10 cellular contexts compared by ENCODE assay signal in genomic region chr5:107869459-107870115, GRCh38.
A peak's percentile ranks its signal among the peaks of the same experiment; 100 is the strongest.
DNase-seq lines count a peak whose midpoint lies in the region; ATAC-seq and TF ChIP-seq lines count a peak whose summit lies in the region.
"Had no signal": no experiment of that assay in that cellular context is flagged by ENCODE, and none has a peak within 500 bp of the region (broad histone marks: within the 10 kb centered on the region; RNA-seq: fewer than 3 reads in every experiment).

No MANE protein-coding gene starts in this region.

- 72% methylated on average over 4 of the region's 4 CpGs for WGBS in mammary epithelial cell (ENCODE audit: low coverage, missing lambda C conversion rate)

- H3K27ac ChIP-seq in mammary epithelial cell (ENCODE audit: insufficient read depth, low read depth, low read length), result no peak overlapping the region

- in situ Hi-C loops in mammary epithelial cell (cut with MboI; ENCODE audit: low sequenced_read_pairs in 2 of 2), result no loop called here

- ATAC-seq in left colon (peak; percentile 99), GM21381 (IDR thresholded peaks at IDR 0.05; ENCODE audit: unreplicated experiment) (no peak), left lobe of liver (no peak), GM21360 (IDR thresholded peaks at IDR 0.05; ENCODE audit: unreplicated experiment) (no peak)
- ATAC-seq in activated CD8-positive, alpha-beta T cell treated with anti-CD3 and anti-CD28 coated beads for 36 hours, result no peak
- ATAC-seq: left ventricle myocardium superior had no signal

- no peak overlapping the region for H3K9ac ChIP-seq in mammary epithelial cell (ENCODE audit: insufficient read depth, low read length)

- H3K27me3 ChIP-seq in mammary epithelial cell (ENCODE audit: insufficient read depth, low read length), result no peaks in the 10 kb centered on the region

- no peak for TF ChIP-seq EP300 in Ishikawa (IDR thresholded peaks at IDR 0.05; ENCODE audit: borderline replicate concordance)

- TF ChIP-seq RAD21 in Ishikawa (IDR thresholded peaks at IDR 0.05; ENCODE audit: low read depth), result no peak

- H2AFZ ChIP-seq in mammary epithelial cell (ENCODE audit: low read depth, low read length), result peak overlapping the region; percentile 88

- H3K4me3 Mint-ChIP-seq in activated CD8-positive, alpha-beta T cell treated with anti-CD3 and anti-CD28 coated beads for 36 hours, result no peak overlapping the region

- no peaks in the 10 kb centered on the region for H3K36me3 ChIP-seq in mammary epithelial cell (ENCODE audit: insufficient read depth, low read length)

- no peaks in the 10 kb centered on the region for H3K9me3 Mint-ChIP-seq in activated CD8-positive, alpha-beta T cell treated with anti-CD3 and anti-CD28 coated beads for 36 hours

- H3K36me3 Mint-ChIP-seq in activated CD8-positive, alpha-beta T cell treated with anti-CD3 and anti-CD28 coated beads for 36 hours (ENCODE audit: low read depth), result no peaks in the 10 kb centered on the region

- H3K4me1 ChIP-seq in mammary epithelial cell (ENCODE audit: insufficient read depth, low read length), result peaks cover 19% of the 10 kb centered on the region

- H3K79me2 ChIP-seq in mammary epithelial cell (ENCODE audit: insufficient read depth, low read length), result no peaks in the 10 kb centered on the region

- no peaks in the 10 kb centered on the region for H4K20me1 ChIP-seq in mammary epithelial cell (ENCODE audit: insufficient read depth, low read length)

- intact Hi-C loops in mammary epithelial cell (cut with micrococcal nuclease) (no loop called here), left colon (cut with DNase I, micrococcal nuclease) (no loop called here)
- intact Hi-C loops in activated CD8-positive, alpha-beta T cell treated with anti-CD3 and anti-CD28 coated beads for 36 hours (cut with micrococcal nuclease), result no loop called here

- no TSS peak for BruUV-seq in mammary epithelial cell (replicated peaks; lab: Mats Ljungman, UMichigan)

- peak overlapping the region; percentile 52 for H3K4me2 ChIP-seq in mammary epithelial cell (ENCODE audit: insufficient read depth, low read depth, low read length)

- DNase-seq in AG08396 (ENCODE audit: low spot score) (peak; percentile 43), mammary epithelial cell (peak; percentile 68), left colon (no peak), left lobe of liver (ENCODE audit: low spot score) (no peak)
- no peak for DNase-seq in activated CD8-positive, alpha-beta T cell treated with anti-CD3 and anti-CD28 coated beads for 36 hours
- DNase-seq: activated T-cell treated with anti-CD3 and anti-CD28 coated beads for 4 hours, left ventricle myocardium superior had no signal

- H3K27ac Mint-ChIP-seq in activated CD8-positive, alpha-beta T cell treated with anti-CD3 and anti-CD28 coated beads for 36 hours, result no peak overlapping the region

- dilution Hi-C loops in mammary epithelial cell (cut with HindIII; ENCODE audit: low sequenced_read_pairs), result no loop called here

- H3K4me3 ChIP-seq in mammary epithelial cell (replicated peaks in 1 of 3; ENCODE audit: insufficient read depth in 1 of 3, low read depth in 2 of 3, low read length in 3 of 3), result no peak overlapping the region

- no peaks in the 10 kb centered on the region for H3K27me3 Mint-ChIP-seq in activated CD8-positive, alpha-beta T cell treated with anti-CD3 and anti-CD28 coated beads for 36 hours

- H3K9me3 ChIP-seq in mammary epithelial cell (replicated peaks; ENCODE audit: insufficient read depth, low read length), result no peaks in the 10 kb centered on the region

- CTCF ChIA-PET in mammary epithelial cell (lab: Charles Lee; ENCODE audit: low non-redundant PET), result no interaction called here
- CTCF ChIA-PET in activated CD8-positive, alpha-beta T cell treated with anti-CD3 and anti-CD28 coated beads for 36 hours (lab: Charles Lee), result no interaction called here

- H3K4me1 Mint-ChIP-seq in activated CD8-positive, alpha-beta T cell treated with anti-CD3 and anti-CD28 coated beads for 36 hours (ENCODE audit: low read depth), result no peaks in the 10 kb centered on the region

- POLR2A ChIA-PET in activated CD8-positive, alpha-beta T cell treated with anti-CD3 and anti-CD28 coated beads for 36 hours (lab: Charles Lee), result no interaction called here

- TF ChIP-seq CTCF in mammary epithelial cell (conservative IDR thresholded peaks at IDR 0.05 in 1 of 2, IDR thresholded peaks at IDR 0.05 in 1 of 2; ENCODE audit: extremely low read depth in 1 of 2, insufficient read depth in 1 of 2, low read depth in 1 of 2, low read length in 2 of 2), result no peak
- TF ChIP-seq CTCF in activated CD8-positive, alpha-beta T cell treated with anti-CD3 and anti-CD28 coated beads for 36 hours (IDR thresholded peaks at IDR 0.05), result no peak

TF ChIP-seq in Ishikawa, 13 proteins besides CTCF, POLR2A, EP300 and RAD21:
- TF ChIP-seq TEAD4 (IDR thresholded peaks at IDR 0.05) (0 out of 2 replicates have a peak, but pooled peaks have one; percentile 16), CREB1 (IDR thresholded peaks at IDR 0.05; ENCODE audit: low read depth) (no peak)

Comparison
In these comparisons a context has a peak if more than half of its experiments do, and no peak if none do; other contexts are left out.
1. DNase-seq: peak in AG08396 (single experiment) and mammary epithelial cell (single experiment); none in left colon (0 of 2), left lobe of liver (single experiment) and activated CD8-positive, alpha-beta T cell treated with anti-CD3 and anti-CD28 coated beads for 36 hours (single experiment).